In genomic region chr1:156226116-156226538, GRCh38 we compare ENCODE assay signal across 7 cellular contexts. TPM values are rescaled to one million over a fixed set of nuclear protein-coding genes. Genes with fewer than 3 reads are reported as not detected.
DNase-seq lines count a peak whose midpoint lies in the region; ATAC-seq, FAIRE-seq and TF ChIP-seq lines count a peak whose summit lies in the region.
"Had no signal": no experiment of that assay in that cellular context is flagged by ENCODE, and none has a peak within 500 bp of the region (broad histone marks: within the 10 kb centered on the region; RNA-seq: fewer than 3 reads in every experiment).

No MANE protein-coding gene starts in this region.

- ATAC-seq in GM19035 (IDR thresholded peaks at IDR 0.05; ENCODE audit: unreplicated experiment): peak; percentile 81
- peak; percentile 66 for ATAC-seq in HG02884 (IDR thresholded peaks at IDR 0.05; ENCODE audit: unreplicated experiment)
- peak; percentile 4 to 41 for ATAC-seq in activated naive CD4-positive, alpha-beta T cell treated with anti-CD3 and anti-CD28 coated beads, Interleukin-2, amount 50 U/mL, for 72 hours
- ATAC-seq in omental fat pad (ENCODE audit: low FRiP score): no peak

- H3K36me3 Mint-ChIP-seq in activated naive CD4-positive, alpha-beta T cell treated with anti-CD3 and anti-CD28 coated beads, Interleukin-2, amount 50 U/mL, for 72 hours: peaks cover 27 to 53% of the 10 kb centered on the region in 2 donors

- no peak for FAIRE-seq in HTR-8/SVneo (lab: Jason Lieb, UNC)

- H3K9me3 Mint-ChIP-seq in activated naive CD4-positive, alpha-beta T cell treated with anti-CD3 and anti-CD28 coated beads, Interleukin-2, amount 50 U/mL, for 72 hours: peaks cover 3 to 10% of the 10 kb centered on the region in 2 donors
- H3K9me3 Mint-ChIP-seq: type B pancreatic cell had no signal

- no peak for DNase-seq in activated naive CD4-positive, alpha-beta T cell treated with anti-CD3 and anti-CD28 coated beads, Interleukin-2, amount 50 U/mL, for 72 hours (ENCODE audit: low spot score in 2 of 2)
- DNase-seq in HTR-8/SVneo (ENCODE audit: insufficient read length, low spot score) (no peak), omental fat pad (ENCODE audit: low spot score) (no peak), COR-L47 (lab: John Stamatoyannopoulos, UW) (no peak)

- TF ChIP-seq CTCF in omental fat pad (IDR thresholded peaks at IDR 0.05): no peak

- peak overlapping the region; percentile 89 to 97 for H3K27ac Mint-ChIP-seq in activated naive CD4-positive, alpha-beta T cell treated with anti-CD3 and anti-CD28 coated beads, Interleukin-2, amount 50 U/mL, for 72 hours

RNA-seq across cellular contexts. Expression of gene PMF1, which starts 13.3 kb away (rescaled TPM):
- 100 to 1,000 TPM; 120 to 156 TPM for total RNA-seq in activated naive CD4-positive, alpha-beta T cell treated with anti-CD3 and anti-CD28 coated beads, Interleukin-2, amount 50 U/mL, for 72 hours
- 10 to 100 TPM; 34.0 to 74.8 (median 49.5) TPM for total RNA-seq in omental fat pad

RNA-seq across cellular contexts. Expression of gene BGLAP, which starts 15.9 kb away (rescaled TPM):
- total RNA-seq in activated naive CD4-positive, alpha-beta T cell treated with anti-CD3 and anti-CD28 coated beads, Interleukin-2, amount 50 U/mL, for 72 hours: 1 to 10 TPM; 4.3 to 9.7 TPM
- total RNA-seq in omental fat pad: 1 to 10 TPM in 1 of 4 donors, under 1 TPM in 1, not detected in 2; 0.82 to 5.0 TPM

RNA-seq across cellular contexts. Expression of gene PAQR6, which starts 21.7 kb away (rescaled TPM):
- total RNA-seq in activated naive CD4-positive, alpha-beta T cell treated with anti-CD3 and anti-CD28 coated beads, Interleukin-2, amount 50 U/mL, for 72 hours: 1 to 10 TPM; 9.3 to 9.5 TPM
- total RNA-seq in omental fat pad: 1 to 10 TPM in 3 of 4 donors, under 1 TPM in 1; 0.74 to 3.4 (median 1.6) TPM

RNA-seq across cellular contexts. Expression of gene SLC25A44, which starts 32.2 kb away (rescaled TPM):
- total RNA-seq in activated naive CD4-positive, alpha-beta T cell treated with anti-CD3 and anti-CD28 coated beads, Interleukin-2, amount 50 U/mL, for 72 hours: 10 to 100 TPM; 79.1 to 82.1 TPM
- 10 to 100 TPM; 19.1 to 89.8 (median 36.3) TPM for total RNA-seq in omental fat pad

RNA-seq across cellular contexts. Expression of gene SMG5, which starts 56.5 kb away (rescaled TPM):
- total RNA-seq in activated naive CD4-positive, alpha-beta T cell treated with anti-CD3 and anti-CD28 coated beads, Interleukin-2, amount 50 U/mL, for 72 hours: 100 to 1,000 TPM in 1 of 2 donors, 10 to 100 TPM in 1; 80.4 to 115 TPM
- 10 to 100 TPM; 51.0 to 81.2 (median 53.2) TPM for total RNA-seq in omental fat pad
